14 cellular contexts compared by ENCODE assay signal in the genomic region with DNA sequence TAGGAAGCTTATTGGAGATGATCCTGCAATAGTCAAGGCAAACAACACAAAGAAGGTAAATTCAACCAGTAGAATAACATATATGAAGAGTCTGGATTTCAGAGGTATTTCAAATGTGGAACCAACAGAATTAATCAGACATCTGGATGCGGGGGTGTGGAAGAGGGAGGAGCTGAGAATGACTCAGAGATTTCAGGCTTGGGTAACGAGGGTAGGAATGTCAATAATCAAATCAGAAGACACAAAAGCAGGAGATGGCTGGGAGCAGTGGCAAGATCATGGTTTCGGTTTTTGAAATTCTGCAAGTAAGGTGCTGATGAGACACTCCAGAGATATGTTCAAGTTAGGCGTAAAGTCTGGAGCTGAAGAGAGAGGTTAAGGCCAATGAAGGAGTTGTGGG.
DNase-seq lines count a peak whose midpoint lies in the region; ATAC-seq and TF ChIP-seq lines count a peak whose summit lies in the region.
"Had no signal": no experiment of that assay in that cellular context is flagged by ENCODE, and none has a peak within 500 bp of the region (broad histone marks: within the 10 kb centered on the region; RNA-seq: fewer than 3 reads in every experiment).

No MANE protein-coding gene starts in this region.

- DNase-seq in SK-N-SH (no peak), GM04504 (ENCODE audit: low read depth) (peak; percentile 40), astrocyte of the hippocampus (ENCODE audit: low read depth, low spot score) (peak; percentile 16), mesendoderm (peak; percentile 40), right atrium auricular region (ENCODE audit: low spot score) (no peak)
- DNase-seq: activated CD8-positive, alpha-beta memory T cell treated with anti-CD3 and anti-CD28 coated beads for 24 hours; NCI-H2081; retina; upper lobe of left lung had no signal

- no peak overlapping the region for H3K4me3 ChIP-seq in SK-N-SH (ENCODE audit: low read depth in 2 of 2, low read length in 1 of 2)
- no peak overlapping the region for H3K4me3 ChIP-seq in mesendoderm (ENCODE audit: low read length)
- no peak overlapping the region for H3K4me3 ChIP-seq in right atrium auricular region
- H3K4me3 ChIP-seq: A549, mucosa of descending colon, upper lobe of left lung had no signal

- H3K9ac ChIP-seq in SK-N-SH (no peak overlapping the region), mesendoderm (ENCODE audit: low read length) (no peak overlapping the region)

- H3K23ac ChIP-seq in mesendoderm (ENCODE audit: low read length): no peak overlapping the region

- CTCF ChIA-PET in SK-N-SH (lab: Yijun Ruan, JAX): no interaction called here

- H3K79me2 ChIP-seq in SK-N-SH (ENCODE audit: insufficient read depth) (no peaks in the 10 kb centered on the region), mesendoderm (ENCODE audit: control insufficient read depth, insufficient read depth, low read length) (no peaks in the 10 kb centered on the region)

- H3K9me3 ChIP-seq in SK-N-SH: no peaks in the 10 kb centered on the region
- H3K9me3 ChIP-seq in right atrium auricular region: no peaks in the 10 kb centered on the region
- H3K9me3 ChIP-seq: A549, mucosa of descending colon, upper lobe of left lung had no signal

- H3K4me1 ChIP-seq in SK-N-SH (ENCODE audit: control insufficient read depth in 1 of 2, insufficient read depth in 2 of 2, low read depth in 1 of 2, low read length in 1 of 2) (peaks cover 0 to 7% of the 10 kb centered on the region in 2 experiments; a peak in 1 of 4 replicates), mesendoderm (ENCODE audit: control insufficient read depth, low read depth, low read length) (peaks cover 6% of the 10 kb centered on the region), right atrium auricular region (no peaks in the 10 kb centered on the region)
- H3K4me1 ChIP-seq: A549, upper lobe of left lung had no signal

- H3K18ac ChIP-seq in mesendoderm (ENCODE audit: low read length): no peak overlapping the region

- no peak overlapping the region for H3K4me2 ChIP-seq in SK-N-SH
- no peak overlapping the region for H3K4me2 ChIP-seq in mesendoderm (ENCODE audit: low read length)
- H3K4me2 ChIP-seq: A549 had no signal

- ATAC-seq in SK-N-SH treated with all-trans-retinoic acid at 6 μM for 48 hours (peak; percentile 73), GM19463 (IDR thresholded peaks at IDR 0.05; ENCODE audit: unreplicated experiment) (no peak), HG03025 (IDR thresholded peaks at IDR 0.05; ENCODE audit: low FRiP score, unreplicated experiment) (no peak)
- ATAC-seq: A549, mucosa of descending colon had no signal

- no peak overlapping the region for H2AFZ ChIP-seq in SK-N-SH (ENCODE audit: low read depth)

- POLR2A ChIA-PET in SK-N-SH (lab: Yijun Ruan, JAX): no interaction called here

- no peak overlapping the region for H2BK5ac ChIP-seq in mesendoderm (ENCODE audit: low read length)

- H2AK5ac ChIP-seq in mesendoderm (ENCODE audit: low read length): no peak overlapping the region

- H3F3A ChIP-seq in SK-N-SH (replicated peaks; ENCODE audit: insufficient read depth): no peaks in the 10 kb centered on the region

- no peak overlapping the region; a peak in 1 of 4 replicates for H3K27ac ChIP-seq in SK-N-SH (ENCODE audit: low read depth in 2 of 2, low read length in 1 of 2)
- H3K27ac ChIP-seq in mesendoderm (ENCODE audit: low read depth, low read length): no peak overlapping the region
- no peak overlapping the region for H3K27ac ChIP-seq in right atrium auricular region
- H3K27ac ChIP-seq: A549, upper lobe of left lung had no signal

- no peak for TF ChIP-seq EP300 in SK-N-SH (IDR thresholded peaks at IDR 0.05; ENCODE audit: borderline replicate concordance in 1 of 2, low read depth in 1 of 2, low read length in 1 of 2)

- 56% methylated on average over 4 of the region's 4 CpGs for whole genome bisulfite sequencing in SK-N-SH (ENCODE audit: low lambda C conversion rate)
- no CpG with 5 or more reads among the region's 4 CpGs for WGBS in mesendoderm (ENCODE audit: extremely low coverage, insufficient coverage, low lambda C conversion rate)

- no peak overlapping the region for H4K8ac ChIP-seq in mesendoderm (ENCODE audit: low read depth, low read length)

- no peak for TF ChIP-seq RAD21 in SK-N-SH (IDR thresholded peaks at IDR 0.05; ENCODE audit: low read length)

- H4K20me1 ChIP-seq in SK-N-SH (ENCODE audit: insufficient read depth): no peaks in the 10 kb centered on the region

- no peak overlapping the region for H2BK120ac ChIP-seq in mesendoderm (ENCODE audit: low read depth, low read length)

- no peak overlapping the region for H4K5ac ChIP-seq in mesendoderm (ENCODE audit: low read length)

- no peak overlapping the region for H3K56ac ChIP-seq in mesendoderm (ENCODE audit: low read length)

- no peaks in the 10 kb centered on the region for H3K9me2 ChIP-seq in SK-N-SH

- H3K4ac ChIP-seq in mesendoderm (ENCODE audit: low read depth, low read length): no peak overlapping the region

- no peak overlapping the region for H2BK15ac ChIP-seq in mesendoderm (replicated peaks; ENCODE audit: low read depth)

- H3K36me3 ChIP-seq in SK-N-SH (replicated peaks in 1 of 2; ENCODE audit: control insufficient read depth in 1 of 2, insufficient read depth in 2 of 2, low read length in 1 of 2) (no peaks in the 10 kb centered on the region), mesendoderm (ENCODE audit: control insufficient read depth, insufficient read depth, low read length) (no peaks in the 10 kb centered on the region), right atrium auricular region (no peaks in the 10 kb centered on the region)
- H3K36me3 ChIP-seq: upper lobe of left lung had no signal

- H3K79me1 ChIP-seq in mesendoderm (ENCODE audit: low read length): no peaks in the 10 kb centered on the region

- no peak for TF ChIP-seq CTCF in SK-N-SH (IDR thresholded peaks at IDR 0.05)
- TF ChIP-seq CTCF in right atrium auricular region (IDR thresholded peaks at IDR 0.05): no peak

- H3K27me3 ChIP-seq in SK-N-SH (ENCODE audit: insufficient read depth) (no peaks in the 10 kb centered on the region; the same call in 1 of the 2 replicates), mesendoderm (ENCODE audit: insufficient read depth, low read length, poor library complexity) (no peaks in the 10 kb centered on the region), right atrium auricular region (no peaks in the 10 kb centered on the region)
- H3K27me3 ChIP-seq: upper lobe of left lung had no signal

TF ChIP-seq in SK-N-SH treated with all-trans-retinoic acid at 6 μM for 48 hours, 23 proteins besides CTCF, POLR2A, EP300 and RAD21:
- TF ChIP-seq ISL1 (CRISPR knock-in tag; IDR thresholded peaks at IDR 0.05) (peak; percentile 43; the same call in 1 of the 2 replicates), RARB (CRISPR knock-in tag; IDR thresholded peaks at IDR 0.05) (no peak)

TF ChIP-seq in SK-N-SH, 30 proteins besides CTCF, POLR2A, EP300 and RAD21:
- TF ChIP-seq IRF3 (IDR thresholded peaks at IDR 0.05; ENCODE audit: low read depth, low read length) (no peak), NRF1 (IDR thresholded peaks at IDR 0.05; ENCODE audit: low read depth, low read length) (no peak)

Comparison
In these comparisons a context has a peak if more than half of its experiments do, and no peak if none do; other contexts are left out.
1. DNase-seq: peak in GM04504 (single experiment), astrocyte of the hippocampus (single experiment) and mesendoderm (single experiment); none in SK-N-SH (single experiment) and right atrium auricular region (single experiment).